8 cellular contexts compared by ENCODE assay signal in the genomic region with DNA sequence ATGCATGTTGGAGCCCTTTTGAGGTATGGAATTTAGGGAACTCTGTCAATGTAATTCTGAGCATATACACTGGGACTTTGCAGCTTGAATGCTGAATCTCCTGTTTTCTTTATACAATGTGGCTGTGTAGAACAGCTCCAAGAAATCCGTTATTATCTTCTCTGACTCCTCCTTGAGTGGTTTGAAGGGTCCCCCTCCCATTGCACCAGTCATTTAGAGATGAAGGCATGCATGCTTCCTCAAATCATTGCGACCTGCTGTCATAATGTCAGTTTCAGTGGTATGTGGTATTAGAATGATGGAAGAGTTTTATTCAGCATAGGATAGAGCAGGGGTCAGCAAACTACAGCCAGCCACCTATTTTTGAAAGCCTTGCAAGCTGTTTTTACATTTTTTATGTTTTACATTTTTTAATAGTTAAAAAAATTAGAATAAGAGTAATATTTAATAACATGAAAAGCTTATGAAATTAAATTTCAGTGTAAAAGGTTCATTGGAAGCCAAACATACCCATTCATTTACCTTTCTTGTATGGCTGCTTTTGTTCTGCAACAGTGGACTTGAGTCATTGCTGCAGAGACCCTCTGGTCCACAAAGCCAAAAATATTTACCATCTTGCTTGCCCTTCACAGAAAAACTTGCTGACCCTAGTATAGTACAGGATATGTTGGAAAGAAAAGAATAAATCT. TPM values are rescaled to one million over a fixed set of nuclear protein-coding genes. Genes with fewer than 3 reads are reported as not detected.
DNase-seq lines count a peak whose midpoint lies in the region; ATAC-seq, FAIRE-seq and TF ChIP-seq lines count a peak whose summit lies in the region.

No MANE protein-coding gene starts in this region.

- ATAC-seq in GM21390 (IDR thresholded peaks at IDR 0.05; ENCODE audit: unreplicated experiment) (peak; percentile 65), HG03558 (IDR thresholded peaks at IDR 0.05; ENCODE audit: extremely low read depth, unreplicated experiment) (peak; percentile 77)

- DNase-seq in GM12891 (ENCODE audit: insufficient read length, low spot score), result no peak
- no peak for DNase-seq in brain microvascular endothelial cell
- no peak for DNase-seq in D341Med (ENCODE audit: low spot score)
- no peak for DNase-seq in inferior parietal cortex (ENCODE audit: extremely low spot score)
- DNase-seq in NCI-H1105 treated with DMSO at 0.1 percent for 48 hours (lab: John Stamatoyannopoulos, UW), result no peak
- no peak for DNase-seq in COLO668 (lab: John Stamatoyannopoulos, UW; ENCODE audit: unreplicated experiment)

- no peak overlapping the region for H3K4me3 ChIP-seq in brain microvascular endothelial cell (ENCODE audit: low read depth, low read length)

- H3K27ac ChIP-seq in brain microvascular endothelial cell, result peak overlapping the region; percentile 17

- TF ChIP-seq POLR2A in GM12891 (IDR thresholded peaks at IDR 0.05; ENCODE audit: low read depth, low read length), result peak; percentile 68; the same call in 1 of the 2 replicates

- H3K36me3 ChIP-seq in brain microvascular endothelial cell (replicated peaks), result peaks cover 2% of the 10 kb centered on the region

- no peaks in the 10 kb centered on the region for H3K27me3 ChIP-seq in brain microvascular endothelial cell (replicated peaks)

- in situ Hi-C loops in brain microvascular endothelial cell (cut with HindIII; ENCODE audit: low pct_ligation_motif_present, low sequenced_read_pairs), result no loop called here

- no peak for TF ChIP-seq CTCF in brain microvascular endothelial cell (IDR thresholded peaks at IDR 0.05; ENCODE audit: low read depth, low read length, missing control alignments)

- FAIRE-seq in GM12891 (lab: Jason Lieb, UNC), result peak; percentile 91

TF ChIP-seq in GM12891, 5 proteins besides CTCF, POLR2A, EP300 and RAD21:
- TF ChIP-seq POU2F2 (IDR thresholded peaks at IDR 0.05; ENCODE audit: low read depth, low read length) (peak; percentile 89), PAX5 (IDR thresholded peaks at IDR 0.05; ENCODE audit: insufficient read depth, low read length, severe bottlenecking) (peak; percentile 26), SPI1 (IDR thresholded peaks at IDR 0.05; ENCODE audit: low read depth, low read length) (peak; percentile 80), TAF1 (IDR thresholded peaks at IDR 0.05; ENCODE audit: low read depth, low read length) (no peak; the same call in 1 of the 2 replicates), POLR2AphosphoS5 (IDR thresholded peaks at IDR 0.05; ENCODE audit: low read depth, low read length) (no peak; the same call in 1 of the 2 replicates)

RNA-seq across cellular contexts. Expression of a gene that starts 8.1 kb away (rescaled TPM):
- 49.4 TPM for polyA plus RNA-seq in GM12891 (2012; ENCODE audit: low read depth, missing spikeins)
